Comparison of ENCODE assay signal across 2 cellular contexts in the genomic region with DNA sequence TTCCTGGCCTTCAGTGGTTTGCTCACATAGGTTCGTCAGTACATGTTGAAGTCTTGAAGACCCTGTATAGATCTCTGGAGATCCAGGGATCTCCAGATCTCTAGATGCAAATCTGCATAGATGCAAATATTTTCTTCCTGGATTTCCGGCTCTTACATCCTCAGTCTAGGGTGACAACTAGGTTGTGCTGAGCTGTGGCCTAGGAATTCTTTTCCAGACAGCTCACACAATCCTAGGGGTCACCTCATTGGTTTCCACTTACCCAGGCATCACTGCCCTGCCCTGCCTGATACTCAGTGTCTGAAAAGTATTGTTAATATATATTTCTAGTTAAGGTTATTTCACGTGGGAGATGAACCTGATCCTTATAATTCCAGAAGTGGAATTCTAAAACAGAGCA.
TF ChIP-seq lines count a peak whose summit lies in the region.

No MANE protein-coding gene starts in this region.

TF ChIP-seq in SK-N-SH treated with all-trans-retinoic acid at 6 μM for 48 hours, 23 proteins besides CTCF, POLR2A, EP300 and RAD21 (continued from another document):
- TF ChIP-seq CSRNP3 (CRISPR knock-in tag; IDR thresholded peaks at IDR 0.05) (no peak), BACH2 (CRISPR knock-in tag; IDR thresholded peaks at IDR 0.05; ENCODE audit: borderline replicate concordance) (no peak), CSDC2 (CRISPR knock-in tag; IDR thresholded peaks at IDR 0.05) (no peak), SNAI2 (CRISPR knock-in tag; IDR thresholded peaks at IDR 0.05) (no peak), ISL1 (CRISPR knock-in tag; IDR thresholded peaks at IDR 0.05) (no peak), ZC3H10 (CRISPR knock-in tag; IDR thresholded peaks at IDR 0.05) (no peak)
- TF ChIP-seq, protein P1, sequence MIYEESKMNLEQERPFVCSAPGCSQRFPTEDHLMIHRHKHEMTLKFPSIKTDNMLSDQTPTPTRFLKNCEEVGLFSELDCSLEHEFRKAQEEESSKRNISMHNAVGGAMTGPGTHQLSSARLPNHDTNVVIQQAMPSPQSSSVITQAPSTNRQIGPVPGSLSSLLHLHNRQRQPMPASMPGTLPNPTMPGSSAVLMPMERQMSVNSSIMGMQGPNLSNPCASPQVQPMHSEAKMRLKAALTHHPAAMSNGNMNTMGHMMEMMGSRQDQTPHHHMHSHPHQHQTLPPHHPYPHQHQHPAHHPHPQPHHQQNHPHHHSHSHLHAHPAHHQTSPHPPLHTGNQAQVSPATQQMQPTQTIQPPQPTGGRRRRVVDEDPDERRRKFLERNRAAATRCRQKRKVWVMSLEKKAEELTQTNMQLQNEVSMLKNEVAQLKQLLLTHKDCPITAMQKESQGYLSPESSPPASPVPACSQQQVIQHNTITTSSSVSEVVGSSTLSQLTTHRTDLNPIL (CRISPR knock-in tag; IDR thresholded peaks at IDR 0.05; ENCODE audit: low read depth) = no peak

TF ChIP-seq in SK-N-SH, 30 proteins besides CTCF, POLR2A, EP300 and RAD21 (continued from another document):
- TF ChIP-seq REST (IDR thresholded peaks at IDR 0.05; ENCODE audit: low read depth, low read length) (no peak), NRF1 (IDR thresholded peaks at IDR 0.05; ENCODE audit: low read depth, low read length) (no peak), FOXJ3 (CRISPR knock-in tag; IDR thresholded peaks at IDR 0.05) (no peak), SIN3A (IDR thresholded peaks at IDR 0.05; ENCODE audit: borderline replicate concordance, low read depth, low read length) (no peak), POLR2AphosphoS5 (IDR thresholded peaks at IDR 0.05; ENCODE audit: low read depth, low read length) (no peak), EZH2phosphoT487 (IDR thresholded peaks at IDR 0.05; ENCODE audit: borderline replicate concordance, low read depth) (no peak)
